ENCODE assay signal across 14 cellular contexts in genomic region chr6:37554480-37554819, GRCh38. TPM values are rescaled to one million over a fixed set of nuclear protein-coding genes. Genes with fewer than 3 reads are reported as not detected.
A peak's percentile ranks its signal among the peaks of the same experiment; 100 is the strongest.
DNase-seq lines count a peak whose midpoint lies in the region; ATAC-seq and TF ChIP-seq lines count a peak whose summit lies in the region.
"Had no signal": no experiment of that assay in that cellular context is flagged by ENCODE, and none has a peak within 500 bp of the region (broad histone marks: within the 10 kb centered on the region; RNA-seq: fewer than 3 reads in every experiment).

No MANE protein-coding gene starts in this region.

- peak overlapping the region; percentile 40 for H3K27ac Mint-ChIP-seq in activated CD8-positive, alpha-beta T cell treated with anti-CD3 and anti-CD28 coated beads for 36 hours
- no peak overlapping the region for H3K27ac Mint-ChIP-seq in activated CD8-positive, alpha-beta T cell treated with anti-CD3 and anti-CD28 coated beads, Interleukin-2, amount 10 ng/mL, durations not matched to agents 7 days and 5 days
- peak overlapping the region; percentile 92 for H3K27ac Mint-ChIP-seq in stimulated activated memory B cell treated with anti-CD40 and anti-IgM and Interleukin-4, amounts not matched to agents 10 μg/mL and 1 μg/mL and 100 μg/mL, for 72 hours

- CTCF ChIA-PET in activated CD8-positive, alpha-beta T cell treated with anti-CD3 and anti-CD28 coated beads for 36 hours (lab: Charles Lee), result interaction anchor here (1.1 to 4.4 kb wide), 5 partner anchors 11 to 70 kb away, joined by 3 to 22 read pairs (median 5); no protein-coding TSS in a partner anchor
- CTCF ChIA-PET in activated CD8-positive, alpha-beta T cell treated with anti-CD3 and anti-CD28 coated beads, Interleukin-2, amount 10 ng/mL, durations not matched to agents 7 days and 5 days (lab: Charles Lee), result interaction anchor here (6.3 kb wide), 1 partner anchor 12 kb away, joined by 26 read pairs; no protein-coding TSS in a partner anchor

- POLR2A ChIA-PET in activated CD8-positive, alpha-beta T cell treated with anti-CD3 and anti-CD28 coated beads for 36 hours (lab: Charles Lee), result interaction anchor here (0.9 to 4.2 kb wide), 6 partner anchors 11 to 121 kb away, joined by 3 to 22 read pairs (median 4); partner anchors contain the start of gene CMTR1
- POLR2A ChIA-PET in activated CD8-positive, alpha-beta T cell treated with anti-CD3 and anti-CD28 coated beads, Interleukin-2, amount 10 ng/mL, durations not matched to agents 7 days and 5 days (lab: Charles Lee), result interaction anchor here (1.2 kb wide), 1 partner anchor 122 kb away, joined by 3 read pairs; the partner anchor contains the start of gene CMTR1

- ATAC-seq in activated CD8-positive, alpha-beta T cell treated with anti-CD3 and anti-CD28 coated beads for 36 hours, result no peak
- no peak for ATAC-seq in activated CD8-positive, alpha-beta T cell treated with anti-CD3 and anti-CD28 coated beads, Interleukin-2, amount 10 ng/mL, durations not matched to agents 7 days and 5 days
- peak; percentile 60 for ATAC-seq in stimulated activated memory B cell treated with anti-CD40 and anti-IgM and Interleukin-4, amounts not matched to agents 10 μg/mL and 1 μg/mL and 100 μg/mL, for 72 hours
- no peak for ATAC-seq in GM18519 (IDR thresholded peaks at IDR 0.05; ENCODE audit: low FRiP score, unreplicated experiment)
- no peak for ATAC-seq in HG03354 (IDR thresholded peaks at IDR 0.05; ENCODE audit: poor library complexity, severe bottlenecking, unreplicated experiment)
- ATAC-seq: heart right ventricle had no signal

- H3K27me3 Mint-ChIP-seq in activated CD8-positive, alpha-beta T cell treated with anti-CD3 and anti-CD28 coated beads for 36 hours, result no peaks in the 10 kb centered on the region
- peaks cover 4% of the 10 kb centered on the region for H3K27me3 Mint-ChIP-seq in activated CD8-positive, alpha-beta T cell treated with anti-CD3 and anti-CD28 coated beads, Interleukin-2, amount 10 ng/mL, durations not matched to agents 7 days and 5 days (ENCODE audit: low read depth)
- H3K27me3 Mint-ChIP-seq in stimulated activated memory B cell treated with anti-CD40 and anti-IgM and Interleukin-4, amounts not matched to agents 10 μg/mL and 1 μg/mL and 100 μg/mL, for 72 hours, result no peaks in the 10 kb centered on the region

- DNase-seq in activated CD8-positive, alpha-beta T cell treated with anti-CD3 and anti-CD28 coated beads for 36 hours, result no peak
- DNase-seq in activated CD8-positive, alpha-beta T cell treated with anti-CD3 and anti-CD28 coated beads, Interleukin-2, amount 10 ng/mL, durations not matched to agents 7 days and 5 days, result no peak
- peak; percentile 11 for DNase-seq in LoVo (ENCODE audit: low spot score)
- peak; percentile 80 for DNase-seq in cerebellar cortex (ENCODE audit: low spot score)
- DNase-seq in GM10266 (ENCODE audit: extremely low spot score), result no peak
- DNase-seq: activated CD4-positive, alpha-beta T cell treated with anti-CD3 and anti-CD28 coated beads, Interleukin-2, amount 50 U/mL, for 48 hours; effector CD8-positive, alpha-beta T cell; GF-D8; heart right ventricle; NCI-H1048; NCI-H748 treated with DMSO at 0.1 percent for 48 hours had no signal

- H3K4me3 Mint-ChIP-seq in activated CD8-positive, alpha-beta T cell treated with anti-CD3 and anti-CD28 coated beads for 36 hours, result no peak overlapping the region
- no peak overlapping the region for H3K4me3 Mint-ChIP-seq in activated CD8-positive, alpha-beta T cell treated with anti-CD3 and anti-CD28 coated beads, Interleukin-2, amount 10 ng/mL, durations not matched to agents 7 days and 5 days
- H3K4me3 Mint-ChIP-seq in stimulated activated memory B cell treated with anti-CD40 and anti-IgM and Interleukin-4, amounts not matched to agents 10 μg/mL and 1 μg/mL and 100 μg/mL, for 72 hours, result peak overlapping the region; percentile 70

- no peak for TF ChIP-seq CTCF in activated CD8-positive, alpha-beta T cell treated with anti-CD3 and anti-CD28 coated beads for 36 hours (IDR thresholded peaks at IDR 0.05)
- TF ChIP-seq CTCF in GM10266 (IDR thresholded peaks at IDR 0.05; ENCODE audit: control insufficient read depth, insufficient read depth, low read depth, missing control alignments), result no peak

- H3K36me3 Mint-ChIP-seq in activated CD8-positive, alpha-beta T cell treated with anti-CD3 and anti-CD28 coated beads for 36 hours (ENCODE audit: low read depth), result no peaks in the 10 kb centered on the region
- H3K36me3 Mint-ChIP-seq in activated CD8-positive, alpha-beta T cell treated with anti-CD3 and anti-CD28 coated beads, Interleukin-2, amount 10 ng/mL, durations not matched to agents 7 days and 5 days (ENCODE audit: low read depth), result no peaks in the 10 kb centered on the region
- H3K36me3 Mint-ChIP-seq in stimulated activated memory B cell treated with anti-CD40 and anti-IgM and Interleukin-4, amounts not matched to agents 10 μg/mL and 1 μg/mL and 100 μg/mL, for 72 hours, result peaks cover 12% of the 10 kb centered on the region

- intact Hi-C loops in activated CD8-positive, alpha-beta T cell treated with anti-CD3 and anti-CD28 coated beads for 36 hours (cut with micrococcal nuclease), result loop anchor here (5.0 kb wide), 2 partner anchors 37 to 57 kb away; partner anchors contain the start of gene CCDC167

- no peaks in the 10 kb centered on the region for H3K9me3 Mint-ChIP-seq in activated CD8-positive, alpha-beta T cell treated with anti-CD3 and anti-CD28 coated beads for 36 hours
- H3K9me3 Mint-ChIP-seq in activated CD8-positive, alpha-beta T cell treated with anti-CD3 and anti-CD28 coated beads, Interleukin-2, amount 10 ng/mL, durations not matched to agents 7 days and 5 days (ENCODE audit: insufficient read depth), result no peaks in the 10 kb centered on the region
- H3K9me3 Mint-ChIP-seq in stimulated activated memory B cell treated with anti-CD40 and anti-IgM and Interleukin-4, amounts not matched to agents 10 μg/mL and 1 μg/mL and 100 μg/mL, for 72 hours, result no peaks in the 10 kb centered on the region

- H3K4me1 Mint-ChIP-seq in activated CD8-positive, alpha-beta T cell treated with anti-CD3 and anti-CD28 coated beads for 36 hours (ENCODE audit: low read depth), result peaks cover 30% of the 10 kb centered on the region
- H3K4me1 Mint-ChIP-seq in activated CD8-positive, alpha-beta T cell treated with anti-CD3 and anti-CD28 coated beads, Interleukin-2, amount 10 ng/mL, durations not matched to agents 7 days and 5 days (ENCODE audit: low read depth), result peaks cover 18% of the 10 kb centered on the region
- peaks cover 99% of the 10 kb centered on the region for H3K4me1 Mint-ChIP-seq in stimulated activated memory B cell treated with anti-CD40 and anti-IgM and Interleukin-4, amounts not matched to agents 10 μg/mL and 1 μg/mL and 100 μg/mL, for 72 hours

RNA-seq across cellular contexts. Expression of gene CCDC167, which starts 54.8 kb away (rescaled TPM):
- 10 to 100 TPM; 63.7 to 68.1 TPM for total RNA-seq in activated CD8-positive, alpha-beta T cell treated with anti-CD3 and anti-CD28 coated beads for 36 hours
- 10 to 100 TPM; 64.0 to 69.4 TPM for total RNA-seq in activated CD8-positive, alpha-beta T cell treated with anti-CD3 and anti-CD28 coated beads, Interleukin-2, amount 10 ng/mL, durations not matched to agents 7 days and 5 days

Comparison
In these comparisons a context has a peak if more than half of its experiments do, and no peak if none do; other contexts are left out.
1. DNase-seq: peak in LoVo (single experiment) and cerebellar cortex (single experiment); none in activated CD8-positive, alpha-beta T cell treated with anti-CD3 and anti-CD28 coated beads for 36 hours (single experiment), activated CD8-positive, alpha-beta T cell treated with anti-CD3 and anti-CD28 coated beads, Interleukin-2, amount 10 ng/mL, durations not matched to agents 7 days and 5 days (single experiment) and GM10266 (single experiment).